Comparison of ENCODE assay signal across 25 cellular contexts in genomic region chr9:137116728-137117127, GRCh38. TPM values are rescaled to one million over a fixed set of nuclear protein-coding genes. Genes with fewer than 3 reads are reported as not detected.
DNase-seq lines count a peak whose midpoint lies in the region; ATAC-seq and TF ChIP-seq lines count a peak whose summit lies in the region.
"Had no signal": no experiment of that assay in that cellular context is flagged by ENCODE, and none has a peak within 500 bp of the region (broad histone marks: within the 10 kb centered on the region; RNA-seq: fewer than 3 reads in every experiment).

No MANE protein-coding gene starts in this region.

- DNase-seq in endothelial cell (ENCODE audit: low spot score) (no peak), mesothelial cell of epicardium (ENCODE audit: low spot score in 2 of 2, unreplicated experiment in 2 of 2) (no peak), NCI-H2196 treated with DMSO at 0.1 percent for 48 hours (lab: John Stamatoyannopoulos, UW; ENCODE audit: unreplicated experiment) (no peak)
- DNase-seq in activated naive CD4-positive, alpha-beta T cell treated with Interleukin-2 at 50 U/mL for 16 hours, result no peak
- DNase-seq in effector CD4-positive, alpha-beta T cell, result no peak
- DNase-seq: ACHN; activated CD4-positive, alpha-beta T cell treated with anti-CD3 and anti-CD28 coated beads, Interleukin-2, amount 50 U/mL, for 48 hours; activated naive CD4-positive, alpha-beta T cell treated with anti-CD3 and anti-CD28 coated beads, Interleukin-2, amount 10 ng/mL, durations not matched to agents 7 days and 5 days; activated T-cell treated with anti-CD3 and anti-CD28 coated beads, Interleukin-2, amount 50 U/mL, for 1 hour; body of pancreas; CD4-positive, alpha-beta memory T cell; DMS79; gastrocnemius medialis; NCI-H1417 treated with DMSO at 0.1 percent for 48 hours; NCI-H526; SHP77; stimulated activated CD4-positive, alpha-beta T cell treated with anti-CD3 and anti-CD28 coated beads, Interleukin-2, amount 100 ng/mL, for 24 hours; stomach had no signal

- H3K4me1 Mint-ChIP-seq in IgD-negative memory B cell, result peaks cover 10 to 12% (median 10%) of the 10 kb centered on the region in 3 donors
- H3K4me1 Mint-ChIP-seq in endothelial cell (ENCODE audit: unreplicated experiment), result no peaks in the 10 kb centered on the region
- peaks cover 14% of the 10 kb centered on the region for H3K4me1 Mint-ChIP-seq in mesothelial cell of epicardium

- H3K9me3 Mint-ChIP-seq in IgD-negative memory B cell (no peaks in the 10 kb centered on the region), endothelial cell (ENCODE audit: unreplicated experiment) (no peaks in the 10 kb centered on the region), mesothelial cell of epicardium (no peaks in the 10 kb centered on the region)
- H3K9me3 Mint-ChIP-seq: activated naive CD4-positive, alpha-beta T cell treated with anti-CD3 and anti-CD28 coated beads, Interleukin-2, amount 10 ng/mL, durations not matched to agents 7 days and 5 days; dendritic cell treated with granulocyte-macrophage colony-stimulating factor and Interleukin-4, amounts not matched to agents 40 ng/mL and 50 ng/mL, for 4 days had no signal

- peak overlapping the region; percentile 80 for H3K27ac ChIP-seq in 22Rv1
- H3K27ac ChIP-seq: body of pancreas, epithelial cell of prostate, gastrocnemius medialis, left lung, stomach had no signal

- ATAC-seq in GM19452 (IDR thresholded peaks at IDR 0.05; ENCODE audit: unreplicated experiment), result no peak
- ATAC-seq: body of pancreas, gastrocnemius medialis, left lung had no signal

- TF ChIP-seq CTCF in 22Rv1 (IDR thresholded peaks at IDR 0.05) (no peak), endothelial cell (IDR thresholded peaks at IDR 0.05; ENCODE audit: unreplicated experiment) (no peak), mesothelial cell of epicardium (IDR thresholded peaks at IDR 0.05; ENCODE audit: unreplicated experiment) (no peak)

- peak overlapping the region in 1 of 3 donors; percentile 56 for H3K27ac Mint-ChIP-seq in IgD-negative memory B cell
- H3K27ac Mint-ChIP-seq in endothelial cell (ENCODE audit: unreplicated experiment), result no peak overlapping the region
- peak overlapping the region; percentile 89 for H3K27ac Mint-ChIP-seq in mesothelial cell of epicardium
- H3K27ac Mint-ChIP-seq: activated naive CD4-positive, alpha-beta T cell treated with anti-CD3 and anti-CD28 coated beads, Interleukin-2, amount 10 ng/mL, durations not matched to agents 7 days and 5 days; dendritic cell treated with granulocyte-macrophage colony-stimulating factor and Interleukin-4, amounts not matched to agents 40 ng/mL and 50 ng/mL, for 4 days had no signal

- no peaks in the 10 kb centered on the region for H3K36me3 Mint-ChIP-seq in IgD-negative memory B cell
- no peaks in the 10 kb centered on the region for H3K36me3 Mint-ChIP-seq in endothelial cell (ENCODE audit: low read depth, unreplicated experiment)
- H3K36me3 Mint-ChIP-seq in mesothelial cell of epicardium, result no peaks in the 10 kb centered on the region
- H3K36me3 Mint-ChIP-seq: CD4-positive, alpha-beta memory T cell had no signal

- peak overlapping the region; percentile 27 to 78 (median 47) for H3K4me3 Mint-ChIP-seq in IgD-negative memory B cell
- peak overlapping the region; percentile 42 for H3K4me3 Mint-ChIP-seq in endothelial cell (ENCODE audit: unreplicated experiment)
- H3K4me3 Mint-ChIP-seq in mesothelial cell of epicardium, result peak overlapping the region; percentile 8
- H3K4me3 Mint-ChIP-seq: activated naive CD4-positive, alpha-beta T cell treated with anti-CD3 and anti-CD28 coated beads, Interleukin-2, amount 10 ng/mL, durations not matched to agents 7 days and 5 days; dendritic cell treated with granulocyte-macrophage colony-stimulating factor and Interleukin-4, amounts not matched to agents 40 ng/mL and 50 ng/mL, for 4 days had no signal

- H3K27me3 Mint-ChIP-seq in IgD-negative memory B cell (no peaks in the 10 kb centered on the region), endothelial cell (ENCODE audit: unreplicated experiment) (peaks cover 10% of the 10 kb centered on the region), mesothelial cell of epicardium (ENCODE audit: low read depth) (no peaks in the 10 kb centered on the region)
- H3K27me3 Mint-ChIP-seq: activated naive CD4-positive, alpha-beta T cell treated with anti-CD3 and anti-CD28 coated beads, Interleukin-2, amount 10 ng/mL, durations not matched to agents 7 days and 5 days; CD4-positive, alpha-beta memory T cell had no signal

RNA-seq across cellular contexts. Expression of gene DPP7, which starts 2.2 kb away (rescaled TPM):
- polyA plus RNA-seq in IgD-negative memory B cell, result 110 TPM
- total RNA-seq in endothelial cell (ENCODE audit: unreplicated experiment) (6.1 TPM), mesothelial cell of epicardium (149 to 159 TPM (median 157 TPM) in 3 replicates)

RNA-seq across cellular contexts. Expression of gene GRIN1, which starts 22.2 kb away (rescaled TPM):
- polyA plus RNA-seq in IgD-negative memory B cell, result not detected
- total RNA-seq in endothelial cell (ENCODE audit: unreplicated experiment) (not detected), mesothelial cell of epicardium (0.58 to 0.99 TPM (median 0.64 TPM) in 3 replicates)
- total RNA-seq: body of pancreas; CD4-positive, alpha-beta memory T cell; gastrocnemius medialis; omental fat pad had no signal
- polyA plus RNA-seq: CD4-positive, alpha-beta memory T cell had no signal

RNA-seq across cellular contexts. Expression of gene MAN1B1, which starts 29.9 kb away (rescaled TPM):
- polyA plus RNA-seq in IgD-negative memory B cell, result 27.5 TPM
- total RNA-seq in endothelial cell (ENCODE audit: unreplicated experiment) (70.4 TPM), mesothelial cell of epicardium (61.1 to 65.1 TPM (median 61.2 TPM) in 3 replicates)

RNA-seq across cellular contexts. Expression of gene UAP1L1, which starts 39.4 kb away (rescaled TPM):
- 3.0 TPM for polyA plus RNA-seq in IgD-negative memory B cell
- total RNA-seq in endothelial cell (ENCODE audit: unreplicated experiment) (3.2 TPM), mesothelial cell of epicardium (4.6 to 5.7 TPM (median 5.5 TPM) in 3 replicates)

RNA-seq across cellular contexts. Expression of gene SAPCD2, which starts 46.4 kb away (rescaled TPM):
- polyA plus RNA-seq in IgD-negative memory B cell, result 0.38 TPM
- total RNA-seq in endothelial cell (ENCODE audit: unreplicated experiment) (1.0 TPM), mesothelial cell of epicardium (5.7 to 6.2 TPM (median 5.9 TPM) in 3 replicates)

Comparison
In these comparisons a context has a peak if more than half of its experiments do, and no peak if none do; other contexts are left out.
1. RNA of gene DPP7, which starts 2.2 kb away (total RNA-seq): 149 to 159 TPM in mesothelial cell of epicardium; 6.1 TPM in endothelial cell (single experiment); every median in the first group is over 10 times any median in the second.
2. Peak in every context shown above with its lines, with median percentiles within 50 percentile points of each other: H3K4me3 Mint-ChIP-seq.